ENCODE assay signal across 21 cellular contexts in the genomic region with DNA sequence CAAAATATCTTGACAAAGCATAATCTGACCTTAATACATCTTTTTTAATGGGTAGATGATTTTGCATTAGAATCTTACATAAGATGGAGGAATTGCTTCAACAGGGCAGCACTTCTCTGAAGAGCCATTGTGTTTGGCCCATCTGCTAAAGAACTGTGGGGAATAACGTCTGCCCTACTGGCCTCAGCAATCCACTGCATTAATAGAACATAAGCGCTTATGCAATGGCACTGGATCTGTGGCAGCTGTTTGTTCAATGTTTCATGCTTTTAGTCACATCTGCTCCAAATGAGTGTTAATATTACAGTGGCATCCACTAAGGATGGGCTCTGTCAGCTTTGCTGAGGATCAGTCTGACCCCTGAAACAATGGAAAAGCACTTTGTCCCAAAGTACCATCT.
"Had no signal": no experiment of that assay in that cellular context is flagged by ENCODE, and none has a peak within 500 bp of the region (broad histone marks: within the 10 kb centered on the region; RNA-seq: fewer than 3 reads in every experiment).

No MANE protein-coding gene starts in this region.

- H3K4me3 ChIP-seq: dorsolateral prefrontal cortex, heart right ventricle, prostate gland, right lobe of liver, spleen, tibial nerve, upper lobe of right lung, vagina had no signal

- ATAC-seq: esophagus mucosa; heart right ventricle; left lobe of liver; naive thymus-derived CD4-positive, alpha-beta T cell; right lobe of liver; stimulated activated memory B cell treated with anti-CD40 and anti-IgM and Interleukin-4, amounts not matched to agents 10 μg/mL and 1 μg/mL and 100 μg/mL, for 72 hours; upper lobe of right lung had no signal

- DNase-seq: cortex of kidney; dorsolateral prefrontal cortex; effector memory CD4-positive, alpha-beta T cell; foreskin melanocyte; heart right ventricle; islet precursor cell; mammary epithelial cell; naive thymus-derived CD4-positive, alpha-beta T cell; nephron progenitor cell; right lobe of liver; spleen; stimulated activated CD4-positive, alpha-beta T cell treated with anti-CD3 and anti-CD28 coated beads, Interleukin-15, amount 100 ng/mL, for 24 hours; stimulated activated CD4-positive, alpha-beta T cell treated with anti-CD3 and anti-CD28 coated beads, Interleukin-1b, Interleukin-23, amount 100 ng/mL, for 48 hours; stimulated activated CD4-positive, alpha-beta T cell treated with anti-CD3 and anti-CD28 coated beads, Interleukin-4, amount 100 ng/mL, for 24 hours; upper lobe of right lung had no signal
